In the genomic region with DNA sequence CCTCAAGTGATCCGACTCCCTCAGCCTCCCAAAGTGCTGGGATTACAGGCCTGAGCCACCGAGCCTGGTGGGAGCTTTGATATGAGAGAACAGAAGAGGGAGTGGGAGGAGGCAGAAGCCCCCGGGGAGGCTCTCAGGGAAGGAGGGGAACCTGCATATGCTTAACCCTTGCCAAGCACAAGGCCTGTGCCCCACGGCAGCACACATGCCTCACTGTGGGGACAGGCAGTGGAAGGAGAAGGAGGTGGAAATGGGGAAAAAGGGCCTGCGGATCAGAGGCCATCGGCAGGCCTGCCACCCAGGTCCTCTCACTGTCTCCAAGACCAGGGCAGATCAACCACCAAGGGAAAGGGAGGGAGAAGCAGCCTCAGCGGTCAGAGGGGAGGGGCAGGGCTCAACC, we compare ENCODE assay signal across 18 cellular contexts. TPM values are rescaled to one million over a fixed set of nuclear protein-coding genes. Genes with fewer than 3 reads are reported as not detected.
DNase-seq lines count a peak whose midpoint lies in the region; ATAC-seq and TF ChIP-seq lines count a peak whose summit lies in the region.
"Had no signal": no experiment of that assay in that cellular context is flagged by ENCODE, and none has a peak within 500 bp of the region (broad histone marks: within the 10 kb centered on the region; RNA-seq: fewer than 3 reads in every experiment).

No MANE protein-coding gene starts in this region.

- H3K27me3 Mint-ChIP-seq in activated CD8-positive, alpha-beta memory T cell treated with anti-CD3 and anti-CD28 coated beads, Interleukin-2, amount 10 ng/mL, durations not matched to agents 7 days and 5 days = peaks cover 57% of the 10 kb centered on the region
- peaks cover 10% of the 10 kb centered on the region for H3K27me3 Mint-ChIP-seq in glutamatergic neuron (ENCODE audit: unreplicated experiment)

- peak; percentile 40 for DNase-seq in activated CD8-positive, alpha-beta memory T cell treated with anti-CD3 and anti-CD28 coated beads for 24 hours
- DNase-seq in activated CD8-positive, alpha-beta memory T cell treated with anti-CD3 and anti-CD28 coated beads, Interleukin-2, amount 10 ng/mL, durations not matched to agents 7 days and 5 days = no peak
- DNase-seq in glutamatergic neuron (peak; percentile 18), spleen (peak; percentile 66), aorta (peak; percentile 21 to 49), NCI-H2196 treated with DMSO at 0.1 percent for 48 hours (lab: John Stamatoyannopoulos, UW; ENCODE audit: unreplicated experiment) (no peak)
- no peak for DNase-seq in NK-92 treated with Interleukin-12 subunit alpha and Interleukin-12 subunit beta, amount 100 ng/mL, for 24 hours (lab: John Stamatoyannopoulos, UW)
- DNase-seq: 8988T, BE2C, DMS79, GM23248, NCI-H187, NCI-H446 had no signal

- intact Hi-C loops in spleen (cut with DNase I; ENCODE audit: low total_unique reads) (loop anchor here (10.0 kb wide), 1 partner anchor 589 kb away; no protein-coding TSS in a partner anchor), aorta (cut with DNase I) (loop anchor here in 1 of 2 donors (10.0 kb wide), 2 partner anchors 829 to 1299 kb away; no protein-coding TSS in a partner anchor)

- peaks cover 2% of the 10 kb centered on the region for H3K4me1 Mint-ChIP-seq in activated CD8-positive, alpha-beta memory T cell treated with anti-CD3 and anti-CD28 coated beads, Interleukin-2, amount 10 ng/mL, durations not matched to agents 7 days and 5 days
- H3K4me1 Mint-ChIP-seq in glutamatergic neuron (ENCODE audit: low read depth, unreplicated experiment) = no peaks in the 10 kb centered on the region

- no peak for TF ChIP-seq POLR2A in spleen (IDR thresholded peaks at IDR 0.05)

- no peaks in the 10 kb centered on the region for H3K9me3 Mint-ChIP-seq in activated CD8-positive, alpha-beta memory T cell treated with anti-CD3 and anti-CD28 coated beads, Interleukin-2, amount 10 ng/mL, durations not matched to agents 7 days and 5 days (ENCODE audit: low read depth)
- peaks cover 4% of the 10 kb centered on the region for H3K9me3 Mint-ChIP-seq in glutamatergic neuron (ENCODE audit: unreplicated experiment)
- H3K9me3 Mint-ChIP-seq: CD8-positive, alpha-beta T cell had no signal

- TF ChIP-seq CTCF in glutamatergic neuron (IDR thresholded peaks at IDR 0.05; ENCODE audit: partially characterized antibody, unreplicated experiment) (no peak), spleen (IDR thresholded peaks at IDR 0.05 in 8 of 11, conservative IDR thresholded peaks at IDR 0.05 in 3 of 11) (no peak)

- H3K4me3 ChIP-seq in spleen (no peak overlapping the region), aorta (ENCODE audit: low read length in 2 of 2) (no peak overlapping the region)
- H3K4me3 ChIP-seq: GM23248, K562 had no signal

- 64 to 85% (median 76%) methylated on average over 7 of the region's 7 CpGs for WGBS in spleen, 5 donors
- 87 to 88% methylated on average over 7 of the region's 7 CpGs for WGBS in aorta, 2 donors

- H3K9me3 ChIP-seq in spleen (no peaks in the 10 kb centered on the region), aorta (ENCODE audit: control insufficient read depth, low read length) (no peaks in the 10 kb centered on the region)
- H3K9me3 ChIP-seq: BE2C had no signal

- no peaks in the 10 kb centered on the region for H3K36me3 Mint-ChIP-seq in activated CD8-positive, alpha-beta memory T cell treated with anti-CD3 and anti-CD28 coated beads, Interleukin-2, amount 10 ng/mL, durations not matched to agents 7 days and 5 days
- H3K36me3 Mint-ChIP-seq in glutamatergic neuron (ENCODE audit: unreplicated experiment) = no peaks in the 10 kb centered on the region
- H3K36me3 Mint-ChIP-seq: CD8-positive, alpha-beta T cell had no signal

- H3K27ac ChIP-seq in spleen (no peak overlapping the region), aorta (ENCODE audit: low read depth in 1 of 2, low read length in 2 of 2) (no peak overlapping the region)
- H3K27ac ChIP-seq: GM23248, RWPE1 had no signal

- no peak for ATAC-seq in activated CD8-positive, alpha-beta memory T cell treated with anti-CD3 and anti-CD28 coated beads, Interleukin-2, amount 10 ng/mL, durations not matched to agents 7 days and 5 days
- ATAC-seq in aorta (ENCODE audit: low FRiP score) (no peak), GM19467 (IDR thresholded peaks at IDR 0.05; ENCODE audit: unreplicated experiment) (no peak)
- ATAC-seq: CD8-positive, alpha-beta T cell; HCT116; K562 had no signal

- CTCF ChIA-PET in activated CD8-positive, alpha-beta memory T cell treated with anti-CD3 and anti-CD28 coated beads, Interleukin-2, amount 10 ng/mL, durations not matched to agents 7 days and 5 days (lab: Charles Lee) = no interaction called here

- no peak overlapping the region for H3K4me3 Mint-ChIP-seq in activated CD8-positive, alpha-beta memory T cell treated with anti-CD3 and anti-CD28 coated beads, Interleukin-2, amount 10 ng/mL, durations not matched to agents 7 days and 5 days
- H3K4me3 Mint-ChIP-seq in glutamatergic neuron (ENCODE audit: unreplicated experiment) = no peak overlapping the region
- H3K4me3 Mint-ChIP-seq: CD8-positive, alpha-beta T cell had no signal

- H3K4me1 ChIP-seq in spleen (peaks cover 4 to 10% (median 8%) of the 10 kb centered on the region in 6 donors), aorta (ENCODE audit: control insufficient read depth in 1 of 2, insufficient read depth in 2 of 2, low read length in 2 of 2) (no peaks in the 10 kb centered on the region)
- H3K4me1 ChIP-seq: BE2C had no signal

- H3K36me3 ChIP-seq in spleen = no peaks in the 10 kb centered on the region
- H3K36me3 ChIP-seq in aorta (ENCODE audit: control insufficient read depth in 1 of 2, insufficient read depth in 2 of 2, low read length in 1 of 2) = no peaks in the 10 kb centered on the region
- H3K36me3 ChIP-seq: BE2C had no signal

- H3K27ac Mint-ChIP-seq in activated CD8-positive, alpha-beta memory T cell treated with anti-CD3 and anti-CD28 coated beads, Interleukin-2, amount 10 ng/mL, durations not matched to agents 7 days and 5 days = no peak overlapping the region
- H3K27ac Mint-ChIP-seq in glutamatergic neuron (ENCODE audit: unreplicated experiment) = no peak overlapping the region
- H3K27ac Mint-ChIP-seq: CD8-positive, alpha-beta T cell had no signal

- peaks cover 3 to 80% (median 16%) of the 10 kb centered on the region in 7 donors for H3K27me3 ChIP-seq in spleen (replicated peaks in 1 of 7)
- H3K27me3 ChIP-seq in aorta (ENCODE audit: control insufficient read depth in 1 of 2, insufficient read depth in 2 of 2, low read length in 1 of 2) = no peaks in the 10 kb centered on the region
- H3K27me3 ChIP-seq: BE2C had no signal

RNA-seq across cellular contexts. Expression of gene GRID1, which starts 7.2 kb away (rescaled TPM):
- total RNA-seq in activated CD8-positive, alpha-beta memory T cell treated with anti-CD3 and anti-CD28 coated beads, Interleukin-2, amount 10 ng/mL, durations not matched to agents 7 days and 5 days = not detected
- total RNA-seq in glutamatergic neuron (ENCODE audit: unreplicated experiment) (8.0 TPM), spleen (under 1 TPM in 4 of 7 donors, not detected in 3; 0.10 to 0.42 (median 0.17) TPM), aorta (1 to 10 TPM; 1.1 to 3.8 TPM)
- polyA plus RNA-seq in spleen (under 1 TPM in 2 of 3 donors, not detected in 1; 0.06 to 0.18 TPM), aorta (not detected)
- total RNA-seq: CD8-positive, alpha-beta T cell; GM23248 had no signal
- polyA plus RNA-seq: GM23248 had no signal

Comparison
In these comparisons a context has a peak if more than half of its experiments do, and no peak if none do; other contexts are left out.
1. DNase-seq: peak in activated CD8-positive, alpha-beta memory T cell treated with anti-CD3 and anti-CD28 coated beads for 24 hours (single experiment), glutamatergic neuron (single experiment), spleen (single experiment) and aorta (2 of 2); none in activated CD8-positive, alpha-beta memory T cell treated with anti-CD3 and anti-CD28 coated beads, Interleukin-2, amount 10 ng/mL, durations not matched to agents 7 days and 5 days (single experiment), NK-92 treated with Interleukin-12 subunit alpha and Interleukin-12 subunit beta, amount 100 ng/mL, for 24 hours (single experiment) and NCI-H2196 treated with DMSO at 0.1 percent for 48 hours (single experiment).